8 cellular contexts compared by ENCODE assay signal in genomic region chr6:2875840-2876207, GRCh38. TPM values are rescaled to one million over a fixed set of nuclear protein-coding genes. Genes with fewer than 3 reads are reported as not detected.
DNase-seq lines count a peak whose midpoint lies in the region; ATAC-seq, FAIRE-seq and TF ChIP-seq lines count a peak whose summit lies in the region.

No MANE protein-coding gene starts in this region.

- TF ChIP-seq POLR2A in A549 (IDR thresholded peaks at IDR 0.05; ENCODE audit: low read length): no peak
- TF ChIP-seq POLR2A in H54 (IDR thresholded peaks at IDR 0.05; ENCODE audit: low read depth, low read length): no peak

- DNase-seq in A549 (ENCODE audit: low read depth in 1 of 2, low spot score in 1 of 2): no peak
- peak; percentile 42 for DNase-seq in H54 (ENCODE audit: insufficient read length, low spot score)
- DNase-seq in activated CD8-positive, alpha-beta T cell treated with anti-CD3 and anti-CD28 coated beads, Interleukin-2, amount 10 ng/mL, durations not matched to agents 7 days and 5 days: peak; percentile 59
- DNase-seq in epithelial cell of prostate (ENCODE audit: low read depth, low spot score): no peak
- DNase-seq in NCI-H524 treated with DMSO at 0.1 percent for 48 hours (lab: John Stamatoyannopoulos, UW): no peak
- DNase-seq in kidney glomerular epithelial cell (lab: John Stamatoyannopoulos, UW): no peak

- H3K4me3 ChIP-seq in A549 (peak overlapping the region; percentile 44), muscle layer of colon (ENCODE audit: low read depth in 1 of 2, low read length in 2 of 2) (peak overlapping the region; percentile 59 to 61), urinary bladder (ENCODE audit: low read depth, low read length) (peak overlapping the region; percentile 74)

- H3K4me1 ChIP-seq in A549: peaks cover 43% of the 10 kb centered on the region
- H3K4me1 ChIP-seq in muscle layer of colon (ENCODE audit: insufficient read depth, low read length): peaks cover 23% of the 10 kb centered on the region
- no peaks in the 10 kb centered on the region for H3K4me1 ChIP-seq in urinary bladder (ENCODE audit: insufficient read depth)

- peak overlapping the region; percentile 92 for H3K4me2 ChIP-seq in A549

- H3K4me1 Mint-ChIP-seq in activated CD8-positive, alpha-beta T cell treated with anti-CD3 and anti-CD28 coated beads, Interleukin-2, amount 10 ng/mL, durations not matched to agents 7 days and 5 days (ENCODE audit: low read depth): peaks cover 66% of the 10 kb centered on the region

- H3K36me3 ChIP-seq in muscle layer of colon (ENCODE audit: insufficient read depth, low read length): no peaks in the 10 kb centered on the region
- no peaks in the 10 kb centered on the region for H3K36me3 ChIP-seq in urinary bladder (ENCODE audit: insufficient read depth)

- peak overlapping the region; percentile 15 for H3K9ac ChIP-seq in muscle layer of colon (ENCODE audit: low read length)

- no peaks in the 10 kb centered on the region for H3K27me3 ChIP-seq in muscle layer of colon (ENCODE audit: control insufficient read depth in 1 of 2, insufficient read depth in 2 of 2, low read length in 2 of 2)

- H3K9me3 ChIP-seq in A549: no peaks in the 10 kb centered on the region
- H3K9me3 ChIP-seq in muscle layer of colon (ENCODE audit: low read length): no peaks in the 10 kb centered on the region

- TF ChIP-seq RAD21 in A549 (conservative IDR thresholded peaks at IDR 0.05 in 1 of 2, IDR thresholded peaks at IDR 0.05 in 1 of 2): no peak

- no peak for FAIRE-seq in A549 (lab: Jason Lieb, UNC)
- no peak for FAIRE-seq in H54 (lab: Jason Lieb, UNC)

- TF ChIP-seq CTCF in A549 (IDR thresholded peaks at IDR 0.05): no peak

- CTCF ChIA-PET in A549 (lab: Yijun Ruan, JAX): interaction anchor here (1.0 to 3.0 kb wide), 3 partner anchors 9 to 38 kb away, joined by 3 to 12 read pairs (median 5); no protein-coding TSS in a partner anchor
- CTCF ChIA-PET in activated CD8-positive, alpha-beta T cell treated with anti-CD3 and anti-CD28 coated beads, Interleukin-2, amount 10 ng/mL, durations not matched to agents 7 days and 5 days (lab: Charles Lee): interaction anchor here (1.0 to 3.5 kb wide), 2 partner anchors 8 to 114 kb away, joined by 3 to 10 read pairs; no protein-coding TSS in a partner anchor

- POLR2A ChIA-PET in A549 (lab: Yijun Ruan, JAX): interaction anchor here (0.6 to 1.8 kb wide), 3 partner anchors 27 to 113 kb away, joined by 3 to 6 read pairs (median 4); partner anchors contain the start of genes SERPINB1 and SERPINB9
- POLR2A ChIA-PET in activated CD8-positive, alpha-beta T cell treated with anti-CD3 and anti-CD28 coated beads, Interleukin-2, amount 10 ng/mL, durations not matched to agents 7 days and 5 days (lab: Charles Lee): interaction anchor here (1.0 to 3.0 kb wide), 5 partner anchors 25 to 113 kb away, joined by 4 to 19 read pairs (median 4); partner anchors contain the start of genes SERPINB1 and SERPINB9

- peaks cover 6% of the 10 kb centered on the region for H3K9me3 Mint-ChIP-seq in activated CD8-positive, alpha-beta T cell treated with anti-CD3 and anti-CD28 coated beads, Interleukin-2, amount 10 ng/mL, durations not matched to agents 7 days and 5 days (ENCODE audit: insufficient read depth)

- no peak for ATAC-seq in A549
- ATAC-seq in activated CD8-positive, alpha-beta T cell treated with anti-CD3 and anti-CD28 coated beads, Interleukin-2, amount 10 ng/mL, durations not matched to agents 7 days and 5 days: peak; percentile 63

- 61% methylated on average over 5 of the region's 32 CpGs for WGBS in A549 (ENCODE audit: missing lambda C conversion rate)
- WGBS in urinary bladder: 1% methylated on average over 32 of the region's 32 CpGs

- TF ChIP-seq EP300 in A549 (IDR thresholded peaks at IDR 0.05): no peak

- H3K27ac ChIP-seq in A549: peak overlapping the region; percentile 96 to 100
- H3K27ac ChIP-seq in epithelial cell of prostate: peak overlapping the region; percentile 90
- peak overlapping the region; percentile 65 for H3K27ac ChIP-seq in muscle layer of colon (ENCODE audit: low read depth, low read length)
- peak overlapping the region; percentile 16 for H3K27ac ChIP-seq in urinary bladder (ENCODE audit: low read depth)

- no peaks in the 10 kb centered on the region for H3K27me3 Mint-ChIP-seq in activated CD8-positive, alpha-beta T cell treated with anti-CD3 and anti-CD28 coated beads, Interleukin-2, amount 10 ng/mL, durations not matched to agents 7 days and 5 days (ENCODE audit: low read depth)

- peak overlapping the region; percentile 86 for H3K27ac Mint-ChIP-seq in activated CD8-positive, alpha-beta T cell treated with anti-CD3 and anti-CD28 coated beads, Interleukin-2, amount 10 ng/mL, durations not matched to agents 7 days and 5 days

- peak overlapping the region; percentile 76 for H3K4me3 Mint-ChIP-seq in activated CD8-positive, alpha-beta T cell treated with anti-CD3 and anti-CD28 coated beads, Interleukin-2, amount 10 ng/mL, durations not matched to agents 7 days and 5 days

- peaks cover 14% of the 10 kb centered on the region for H3K36me3 Mint-ChIP-seq in activated CD8-positive, alpha-beta T cell treated with anti-CD3 and anti-CD28 coated beads, Interleukin-2, amount 10 ng/mL, durations not matched to agents 7 days and 5 days (ENCODE audit: low read depth)

TF ChIP-seq in A549, 52 proteins besides CTCF, POLR2A, EP300 and RAD21 (continues in another document):
- TF ChIP-seq HOXB13 (CRISPR knock-in tag; IDR thresholded peaks at IDR 0.05; ENCODE audit: low read depth) (no peak), TP53 (CRISPR knock-in tag; IDR thresholded peaks at IDR 0.05) (no peak), BHLHE40 (IDR thresholded peaks at IDR 0.05; ENCODE audit: low read depth, low read length) (no peak), RFX5 (IDR thresholded peaks at IDR 0.05) (no peak), NPAS2 (CRISPR knock-in tag; IDR thresholded peaks at IDR 0.05; ENCODE audit: borderline replicate concordance) (no peak), USF2 (IDR thresholded peaks at IDR 0.05) (no peak), ZFP36 (IDR thresholded peaks at IDR 0.05; ENCODE audit: borderline replicate concordance, partially characterized antibody) (no peak), PHF8 (IDR thresholded peaks at IDR 0.05; ENCODE audit: borderline replicate concordance, low read depth) (no peak), CBX8 (IDR thresholded peaks at IDR 0.05) (no peak), KDM5A (IDR thresholded peaks at IDR 0.05) (no peak), E2F6 (IDR thresholded peaks at IDR 0.05; ENCODE audit: borderline replicate concordance, low read depth) (no peak), ELK1 (IDR thresholded peaks at IDR 0.05; ENCODE audit: low read depth, low read length) (no peak), POLR2AphosphoS2 (conservative IDR thresholded peaks at IDR 0.05; ENCODE audit: low read length) (no peak)
- TF ChIP-seq, protein P1, sequence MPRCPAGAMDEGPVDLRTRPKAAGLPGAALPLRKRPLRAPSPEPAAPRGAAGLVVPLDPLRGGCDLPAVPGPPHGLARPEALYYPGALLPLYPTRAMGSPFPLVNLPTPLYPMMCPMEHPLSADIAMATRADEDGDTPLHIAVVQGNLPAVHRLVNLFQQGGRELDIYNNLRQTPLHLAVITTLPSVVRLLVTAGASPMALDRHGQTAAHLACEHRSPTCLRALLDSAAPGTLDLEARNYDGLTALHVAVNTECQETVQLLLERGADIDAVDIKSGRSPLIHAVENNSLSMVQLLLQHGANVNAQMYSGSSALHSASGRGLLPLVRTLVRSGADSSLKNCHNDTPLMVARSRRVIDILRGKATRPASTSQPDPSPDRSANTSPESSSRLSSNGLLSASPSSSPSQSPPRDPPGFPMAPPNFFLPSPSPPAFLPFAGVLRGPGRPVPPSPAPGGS (IDR thresholded peaks at IDR 0.05): no peak

RNA-seq across cellular contexts. Expression of gene SERPINB9, which starts 27.3 kb away (rescaled TPM):
- polyA plus RNA-seq in A549 (2011; rRNA removed) (24.7 and 25.7 TPM in 2 replicates), A549 (2017; fragmentation: RNase III; extraction: RNeasy Plus Mini Kit Qiagen cat#74134 plus additional on column Dnase treatment) (8.7 TPM in 3 replicates), urinary bladder (4.4 TPM)
- 8.2 and 9.9 TPM in 2 replicates for polyA plus RNA-seq in A549 (2012; cell fraction: cytosol; rRNA removed)
- 4.4 and 6.7 TPM in 2 replicates for polyA plus RNA-seq in A549 (2012; cell fraction: nucleus; rRNA removed)
- polyA minus RNA-seq in A549 (2011; rRNA and poly(A)+ RNA removed): 26.4 and 31.6 TPM in 2 replicates
- total RNA-seq in activated CD8-positive, alpha-beta T cell treated with anti-CD3 and anti-CD28 coated beads, Interleukin-2, amount 10 ng/mL, durations not matched to agents 7 days and 5 days: 10 to 100 TPM; 36.9 to 38.1 TPM
- total RNA-seq in urinary bladder: 8.2 TPM

RNA-seq across cellular contexts. Expression of gene SERPINB1, which starts 34.2 kb away (rescaled TPM):
- polyA plus RNA-seq in A549 (2011; rRNA removed) (98.6 and 135 TPM in 2 replicates), A549 (2017; fragmentation: RNase III; extraction: RNeasy Plus Mini Kit Qiagen cat#74134 plus additional on column Dnase treatment) (52.6 to 63.2 TPM (median 52.7 TPM) in 3 replicates), urinary bladder (29.3 TPM)
- 19.2 and 22.3 TPM in 2 replicates for polyA plus RNA-seq in A549 (2012; cell fraction: cytosol; rRNA removed)
- 9.1 and 11.2 TPM in 2 replicates for polyA plus RNA-seq in A549 (2012; cell fraction: nucleus; rRNA removed)
- 39.0 and 42.9 TPM in 2 replicates for polyA minus RNA-seq in A549 (2011; rRNA and poly(A)+ RNA removed)
- total RNA-seq in activated CD8-positive, alpha-beta T cell treated with anti-CD3 and anti-CD28 coated beads, Interleukin-2, amount 10 ng/mL, durations not matched to agents 7 days and 5 days: 10 to 100 TPM; 55.1 to 57.1 TPM
- 15.9 TPM for total RNA-seq in urinary bladder

Comparison
In these comparisons a context has a peak if more than half of its experiments do, and no peak if none do; other contexts are left out.
1. DNase-seq: peak in H54 (single experiment) and activated CD8-positive, alpha-beta T cell treated with anti-CD3 and anti-CD28 coated beads, Interleukin-2, amount 10 ng/mL, durations not matched to agents 7 days and 5 days (single experiment); none in A549 (0 of 2), epithelial cell of prostate (single experiment), NCI-H524 treated with DMSO at 0.1 percent for 48 hours (single experiment) and kidney glomerular epithelial cell (single experiment).
2. H3K27ac ChIP-seq: peak in every context shown above with its lines; median percentile 98 in A549; 90 in epithelial cell of prostate; 65 in muscle layer of colon; 16 in urinary bladder.
3. Peak in every context shown above with its lines, with median percentiles within 50 percentile points of each other: H3K4me3 ChIP-seq.